8 cellular contexts compared by ENCODE assay signal in the genomic region with DNA sequence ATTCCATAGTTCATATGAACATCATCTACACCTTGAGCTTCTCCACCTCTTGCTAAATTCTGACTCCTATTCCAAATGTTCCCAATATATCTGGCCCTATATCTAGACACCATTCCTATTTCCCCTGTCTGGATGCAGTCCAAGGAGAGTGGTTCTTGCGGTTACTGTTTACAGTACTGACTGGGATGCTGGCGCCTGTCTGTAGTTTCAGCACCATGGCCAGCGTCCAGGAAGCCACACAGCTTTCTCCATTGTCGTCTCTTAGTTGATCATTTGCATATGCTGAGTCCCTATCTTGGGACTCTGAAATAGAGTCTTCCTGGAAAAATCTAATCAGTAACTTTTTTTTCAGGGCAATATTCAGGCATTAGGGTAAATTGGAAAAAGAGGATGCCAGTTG. TPM values are rescaled to one million over a fixed set of nuclear protein-coding genes. Genes with fewer than 3 reads are reported as not detected.
DNase-seq lines count a peak whose midpoint lies in the region; ATAC-seq and TF ChIP-seq lines count a peak whose summit lies in the region.

No MANE protein-coding gene starts in this region.

- H3K36me3 Mint-ChIP-seq in activated CD8-positive, alpha-beta T cell treated with anti-CD3 and anti-CD28 coated beads for 36 hours (ENCODE audit: low read depth), result no peaks in the 10 kb centered on the region

- POLR2A ChIA-PET in activated CD8-positive, alpha-beta T cell treated with anti-CD3 and anti-CD28 coated beads for 36 hours (lab: Charles Lee), result interaction anchor here (0.6 kb wide), 1 partner anchor 566 kb away, joined by 3 read pairs; no protein-coding TSS in a partner anchor

- ATAC-seq in activated CD8-positive, alpha-beta T cell treated with anti-CD3 and anti-CD28 coated beads for 36 hours, result no peak
- ATAC-seq in HG02642 (IDR thresholded peaks at IDR 0.05; ENCODE audit: poor library complexity, unreplicated experiment), result no peak
- no peak for ATAC-seq in GM21367 (IDR thresholded peaks at IDR 0.05; ENCODE audit: unreplicated experiment)

- H3K4me3 ChIP-seq in fibroblast of the aortic adventitia (ENCODE audit: low read depth, low read length), result no peak overlapping the region

- CTCF ChIA-PET in activated CD8-positive, alpha-beta T cell treated with anti-CD3 and anti-CD28 coated beads for 36 hours (lab: Charles Lee), result no interaction called here

- H3K4me1 Mint-ChIP-seq in activated CD8-positive, alpha-beta T cell treated with anti-CD3 and anti-CD28 coated beads for 36 hours (ENCODE audit: low read depth), result peaks cover 38% of the 10 kb centered on the region

- H3K27me3 Mint-ChIP-seq in activated CD8-positive, alpha-beta T cell treated with anti-CD3 and anti-CD28 coated beads for 36 hours, result peaks cover 12% of the 10 kb centered on the region

- DNase-seq in GM13977 (ENCODE audit: low spot score), result peak; percentile 73
- DNase-seq in NCI-H2196 (lab: John Stamatoyannopoulos, UW; ENCODE audit: unreplicated experiment), result peak; percentile 87
- DNase-seq in activated CD8-positive, alpha-beta T cell treated with anti-CD3 and anti-CD28 coated beads for 36 hours, result peak; percentile 74
- DNase-seq in fibroblast of the aortic adventitia (ENCODE audit: low read depth), result peak; percentile 21
- peak; percentile 63 for DNase-seq in stimulated activated CD4-positive, alpha-beta T cell treated with anti-CD3 and anti-CD28 coated beads, Interleukin-12 subunit alpha, Interleukin-12 subunit beta, amount 100 ng/mL, for 4 hours
- DNase-seq in NCI-H774 (lab: John Stamatoyannopoulos, UW), result no peak

- intact Hi-C loops in activated CD8-positive, alpha-beta T cell treated with anti-CD3 and anti-CD28 coated beads for 36 hours (cut with micrococcal nuclease), result no loop called here

- no peak overlapping the region for H3K4me3 Mint-ChIP-seq in activated CD8-positive, alpha-beta T cell treated with anti-CD3 and anti-CD28 coated beads for 36 hours

- no peak for TF ChIP-seq CTCF in GM13977 (IDR thresholded peaks at IDR 0.05; ENCODE audit: extremely low read depth, insufficient read depth, missing control alignments)
- TF ChIP-seq CTCF in activated CD8-positive, alpha-beta T cell treated with anti-CD3 and anti-CD28 coated beads for 36 hours (IDR thresholded peaks at IDR 0.05), result no peak
- no peak for TF ChIP-seq CTCF in fibroblast of the aortic adventitia (IDR thresholded peaks at IDR 0.05; ENCODE audit: insufficient read depth, low read length)

- in situ Hi-C loops in GM13977 (cut with MboI; ENCODE audit: low pct_unique_long_range_greater_than_20kb, low sequenced_read_pairs, unreplicated experiment), result no loop called here

- no peak overlapping the region for H3K27ac Mint-ChIP-seq in activated CD8-positive, alpha-beta T cell treated with anti-CD3 and anti-CD28 coated beads for 36 hours

- peaks cover 1% of the 10 kb centered on the region for H3K9me3 Mint-ChIP-seq in activated CD8-positive, alpha-beta T cell treated with anti-CD3 and anti-CD28 coated beads for 36 hours

RNA-seq across cellular contexts. Expression of a gene that starts 14.9 kb away (rescaled TPM):
- 1 to 10 TPM; 1.5 to 2.1 TPM for total RNA-seq in activated CD8-positive, alpha-beta T cell treated with anti-CD3 and anti-CD28 coated beads for 36 hours
- not detected in 2 replicates for total RNA-seq in fibroblast of the aortic adventitia (ENCODE audit: low replicate concordance)

RNA-seq across cellular contexts. Expression of a gene that starts 44.4 kb away (rescaled TPM):
- total RNA-seq in activated CD8-positive, alpha-beta T cell treated with anti-CD3 and anti-CD28 coated beads for 36 hours, result under 1 TPM; 0.45 to 0.83 TPM
- total RNA-seq in fibroblast of the aortic adventitia (ENCODE audit: low replicate concordance), result 7.9 and 48.8 TPM in 2 replicates

RNA-seq across cellular contexts. Expression of a gene that starts 53.9 kb away (rescaled TPM):
- 1 to 10 TPM; 4.3 to 5.5 TPM for total RNA-seq in activated CD8-positive, alpha-beta T cell treated with anti-CD3 and anti-CD28 coated beads for 36 hours
- 3.7 and 4.9 TPM in 2 replicates for total RNA-seq in fibroblast of the aortic adventitia (ENCODE audit: low replicate concordance)

RNA-seq across cellular contexts. Expression of a gene that starts 56.1 kb away (rescaled TPM):
- total RNA-seq in activated CD8-positive, alpha-beta T cell treated with anti-CD3 and anti-CD28 coated beads for 36 hours, result not detected
- not detected in 2 replicates for total RNA-seq in fibroblast of the aortic adventitia (ENCODE audit: low replicate concordance)
